ENCODE assay signal across 28 cellular contexts in genomic region chr1:204569478-204569877, GRCh38.
"Had no signal": no experiment of that assay in that cellular context is flagged by ENCODE, and none has a peak within 500 bp of the region (broad histone marks: within the 10 kb centered on the region; RNA-seq: fewer than 3 reads in every experiment).

No MANE protein-coding gene starts in this region.

- H3K27me3 ChIP-seq: adrenal gland, brain microvascular endothelial cell, esophagus muscularis mucosa, foreskin keratinocyte, heart right ventricle, right atrium auricular region, spleen, upper lobe of right lung had no signal

- H3K36me3 ChIP-seq: adrenal gland, brain microvascular endothelial cell, right atrium auricular region, thoracic aorta, WERI-Rb-1 had no signal

- H3K4me1 ChIP-seq: parathyroid adenoma had no signal

- H3K79me2 ChIP-seq: parathyroid adenoma had no signal

- DNase-seq: activated CD4-positive, alpha-beta memory T cell treated with anti-CD3 and anti-CD28 coated beads for 36 hours; activated CD4-positive, alpha-beta T cell treated with anti-CD3 and anti-CD28 coated beads, Interleukin-2, amount 10 ng/mL, durations not matched to agents 24 days and 14 days; activated CD4-positive, CD25-positive, alpha-beta regulatory T cell treated with anti-CD3 and anti-CD28 coated beads, Interleukin-2, amount 50 U/mL, for 72 hours; activated CD8-positive, alpha-beta memory T cell treated with anti-CD3 and anti-CD28 coated beads, Interleukin-2, amount 50 U/mL, for 4 hours; activated gamma-delta T cell treated with Interleukin-2 at 50 U/mL for 16 hours; activated T-cell treated with anti-CD3 and anti-CD28 coated beads, Interleukin-2, amount 50 U/mL, for 1 hour; adrenal gland; aorta; brain microvascular endothelial cell; endodermal cell; foreskin keratinocyte; heart right ventricle; naive B cell; nucleus accumbens; spleen; stimulated activated naive CD8-positive, alpha-beta T cell treated with anti-CD3 and anti-CD28 coated beads, Interleukin-15, Interleukin-2, amounts not matched to agents 100 U/mL and 50 U/mL, for 24 hours; T-helper 17 cell; T1000; upper lobe of right lung; WERI-Rb-1 had no signal

- ATAC-seq: activated T-helper 17 cell treated with anti-CD3 and anti-CD28 coated beads, Interleukin-2, amount 50 U/mL, for 72 hours; heart right ventricle; stimulated activated naive CD8-positive, alpha-beta T cell treated with anti-CD3 and anti-CD28 coated beads, Interleukin-15, Interleukin-2, amounts not matched to agents 100 U/mL and 50 U/mL, for 24 hours; T-helper 17 cell; upper lobe of right lung had no signal

- H3K9me3 ChIP-seq: adrenal gland, esophagus muscularis mucosa, heart right ventricle, right atrium auricular region, spleen, thoracic aorta, upper lobe of right lung had no signal

- H3K27ac Mint-ChIP-seq: activated CD4-positive, alpha-beta memory T cell treated with anti-CD3 and anti-CD28 coated beads for 36 hours; activated CD4-positive, alpha-beta T cell treated with anti-CD3 and anti-CD28 coated beads, Interleukin-2, amount 10 ng/mL, durations not matched to agents 24 days and 14 days; activated T-helper 17 cell treated with anti-CD3 and anti-CD28 coated beads, Interleukin-2, amount 50 U/mL, for 72 hours; endodermal cell; mesothelial cell of epicardium; T-helper 17 cell had no signal

- H3K27ac ChIP-seq: adrenal gland, brain microvascular endothelial cell, esophagus muscularis mucosa, foreskin keratinocyte, heart right ventricle, parathyroid adenoma, right atrium auricular region, spleen, thoracic aorta, upper lobe of right lung, WERI-Rb-1 had no signal

- H3K27me3 Mint-ChIP-seq: activated CD4-positive, alpha-beta memory T cell treated with anti-CD3 and anti-CD28 coated beads for 36 hours; activated CD4-positive, alpha-beta T cell treated with anti-CD3 and anti-CD28 coated beads, Interleukin-2, amount 10 ng/mL, durations not matched to agents 24 days and 14 days; activated naive CD4-positive, alpha-beta T cell treated with anti-CD3 and anti-CD28 coated beads, Interleukin-2, amount 50 U/mL, for 24 hours; activated T-helper 17 cell treated with anti-CD3 and anti-CD28 coated beads, Interleukin-2, amount 50 U/mL, for 72 hours; naive B cell; T-helper 17 cell had no signal

- H3K4me3 ChIP-seq: adrenal gland, esophagus muscularis mucosa, heart right ventricle, right atrium auricular region, spleen, thoracic aorta, upper lobe of right lung had no signal

- H3K9ac ChIP-seq: parathyroid adenoma had no signal

- H3K4me3 Mint-ChIP-seq: activated CD4-positive, alpha-beta memory T cell treated with anti-CD3 and anti-CD28 coated beads for 36 hours; activated CD4-positive, alpha-beta T cell treated with anti-CD3 and anti-CD28 coated beads, Interleukin-2, amount 10 ng/mL, durations not matched to agents 24 days and 14 days; activated naive CD4-positive, alpha-beta T cell treated with anti-CD3 and anti-CD28 coated beads, Interleukin-2, amount 50 U/mL, for 24 hours; activated T-helper 17 cell treated with anti-CD3 and anti-CD28 coated beads, Interleukin-2, amount 50 U/mL, for 72 hours; endodermal cell; mesothelial cell of epicardium; naive B cell; neural crest cell; T-helper 17 cell had no signal

- H2AFZ ChIP-seq: parathyroid adenoma had no signal

- H3K9me3 Mint-ChIP-seq: activated CD4-positive, alpha-beta memory T cell treated with anti-CD3 and anti-CD28 coated beads for 36 hours; activated CD4-positive, alpha-beta T cell treated with anti-CD3 and anti-CD28 coated beads, Interleukin-2, amount 10 ng/mL, durations not matched to agents 24 days and 14 days; activated naive CD4-positive, alpha-beta T cell treated with anti-CD3 and anti-CD28 coated beads, Interleukin-2, amount 50 U/mL, for 24 hours; activated T-helper 17 cell treated with anti-CD3 and anti-CD28 coated beads, Interleukin-2, amount 50 U/mL, for 72 hours; endodermal cell; mesothelial cell of epicardium; naive B cell; neural crest cell had no signal
